In the genomic region with DNA sequence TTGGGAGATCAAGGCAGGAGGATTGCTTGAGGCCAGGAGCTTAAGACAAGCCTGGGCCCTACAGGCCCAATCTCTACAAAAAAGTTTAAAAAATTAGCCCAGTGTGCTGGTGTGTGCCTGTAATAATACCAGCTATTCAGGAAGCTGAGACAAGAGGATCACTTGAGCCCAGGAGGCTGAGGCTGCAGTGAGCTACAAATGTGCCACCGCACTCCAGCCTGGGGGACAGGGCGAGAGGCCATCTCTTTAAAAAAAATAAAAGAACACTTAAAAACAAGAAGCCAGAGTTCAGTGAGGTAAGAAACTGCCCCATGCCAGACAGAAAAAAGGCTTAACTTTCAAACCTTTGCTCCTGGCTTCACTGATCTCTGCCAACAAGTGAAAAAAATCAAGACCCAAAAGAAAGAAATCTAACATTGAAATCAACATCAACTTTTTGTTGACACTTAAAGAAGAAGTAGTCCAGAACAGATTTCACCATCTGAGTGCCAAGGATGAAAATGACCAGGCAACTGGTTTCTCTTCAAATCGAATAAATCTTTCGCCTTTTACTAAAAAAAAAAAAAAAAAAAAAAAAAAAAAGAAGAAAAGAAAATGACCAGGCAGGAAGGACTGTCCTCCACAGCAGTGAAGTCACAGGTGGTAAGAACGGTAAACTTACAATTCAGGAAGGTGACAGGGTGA, we compare ENCODE assay signal across 21 cellular contexts. TPM values are rescaled to one million over a fixed set of nuclear protein-coding genes. Genes with fewer than 3 reads are reported as not detected.
DNase-seq lines count a peak whose midpoint lies in the region; ATAC-seq and TF ChIP-seq lines count a peak whose summit lies in the region.
"Had no signal": no experiment of that assay in that cellular context is flagged by ENCODE, and none has a peak within 500 bp of the region (broad histone marks: within the 10 kb centered on the region; RNA-seq: fewer than 3 reads in every experiment).

No MANE protein-coding gene starts in this region.

- ATAC-seq in left ventricle myocardium superior (no peak), HG02884 (IDR thresholded peaks at IDR 0.05; ENCODE audit: unreplicated experiment) (no peak), GM21576 (IDR thresholded peaks at IDR 0.05; ENCODE audit: unreplicated experiment) (no peak)
- ATAC-seq in central memory CD8-positive, alpha-beta T cell (replicated peaks; ENCODE audit: extremely low read depth, poor library complexity, severe bottlenecking) = no peak
- ATAC-seq: HepG2 had no signal

- H3K9me3 Mint-ChIP-seq in central memory CD8-positive, alpha-beta T cell = no peaks in the 10 kb centered on the region

- peaks cover 100% of the 10 kb centered on the region for H3K4me1 ChIP-seq in left ventricle myocardium inferior
- H3K4me1 ChIP-seq in rectal smooth muscle tissue (ENCODE audit: control insufficient read depth, insufficient read depth, low read length) = peaks cover 72% of the 10 kb centered on the region

- H3K27ac ChIP-seq in left ventricle myocardium inferior (replicated peaks) = peak overlapping the region; percentile 94
- H3K27ac ChIP-seq in rectal smooth muscle tissue (ENCODE audit: low read depth, low read length) = peak overlapping the region; percentile 62
- H3K27ac ChIP-seq: brain microvascular endothelial cell, SJCRH30 had no signal

- intact Hi-C loops in left ventricle myocardium inferior (cut with micrococcal nuclease) = no loop called here
- intact Hi-C loops in left ventricle myocardium superior (cut with micrococcal nuclease) = no loop called here

- peaks cover 16% of the 10 kb centered on the region for H3K36me3 Mint-ChIP-seq in central memory CD8-positive, alpha-beta T cell (ENCODE audit: insufficient read depth)

- no peak for TF ChIP-seq CTCF in left ventricle myocardium inferior (IDR thresholded peaks at IDR 0.05; ENCODE audit: borderline replicate concordance)

- H3K4me3 Mint-ChIP-seq in central memory CD8-positive, alpha-beta T cell = no peak overlapping the region

- peaks cover 23% of the 10 kb centered on the region for H3K36me3 ChIP-seq in left ventricle myocardium inferior
- peaks cover 13% of the 10 kb centered on the region for H3K36me3 ChIP-seq in rectal smooth muscle tissue (ENCODE audit: control insufficient read depth, insufficient read depth, low read length)

- H3K4me3 ChIP-seq in left ventricle myocardium inferior = no peak overlapping the region
- H3K4me3 ChIP-seq in rectal smooth muscle tissue (ENCODE audit: low read length) = no peak overlapping the region
- H3K4me3 ChIP-seq: SJCRH30 had no signal

- H3K27me3 Mint-ChIP-seq in central memory CD8-positive, alpha-beta T cell = no peaks in the 10 kb centered on the region

- peaks cover 40% of the 10 kb centered on the region for H3K4me1 Mint-ChIP-seq in central memory CD8-positive, alpha-beta T cell

- no peak overlapping the region for H3K9ac ChIP-seq in rectal smooth muscle tissue (ENCODE audit: low read length)

- no peaks in the 10 kb centered on the region for H3K9me3 ChIP-seq in left ventricle myocardium inferior (replicated peaks)
- H3K9me3 ChIP-seq: SJCRH30 had no signal

- H3K27ac Mint-ChIP-seq in central memory CD8-positive, alpha-beta T cell (ENCODE audit: low read depth) = peak overlapping the region; percentile 68

- H3K27me3 ChIP-seq in left ventricle myocardium inferior (ENCODE audit: low read depth) = no peaks in the 10 kb centered on the region
- no peaks in the 10 kb centered on the region for H3K27me3 ChIP-seq in rectal smooth muscle tissue (ENCODE audit: control insufficient read depth, insufficient read depth, low read length)
- H3K27me3 ChIP-seq: brain microvascular endothelial cell, SJCRH30 had no signal

- no peak for DNase-seq in left ventricle myocardium inferior
- DNase-seq in left ventricle myocardium superior = no peak
- DNase-seq in central memory CD8-positive, alpha-beta T cell (ENCODE audit: low spot score in 2 of 2) = no peak
- no peak for DNase-seq in HK-2 (ENCODE audit: unreplicated experiment)
- no peak for DNase-seq in T-helper 2 cell
- DNase-seq: activated CD4-positive, alpha-beta T cell treated with anti-CD3 and anti-CD28 coated beads for 1 hour; activated CD8-positive, alpha-beta memory T cell treated with anti-CD3 and anti-CD28 coated beads, Interleukin-2, amount 50 U/mL, for 4 hours; activated naive CD4-positive, alpha-beta T cell treated with Interleukin-2 at 50 U/mL for 16 hours; brain microvascular endothelial cell; DND-41; foreskin melanocyte; NCI-H1436; NCI-H774; SJCRH30; stimulated activated CD4-positive, alpha-beta T cell treated with anti-CD3 and anti-CD28 coated beads, Interleukin-4, amount 100 ng/mL, for 24 hours; T1000; trophoblast cell had no signal

RNA-seq across cellular contexts. Expression of a gene that starts 51.2 kb away (rescaled TPM):
- total RNA-seq in left ventricle myocardium inferior (1.8 TPM), left ventricle myocardium superior (2.0 TPM)
- total RNA-seq: HepG2 had no signal
